29 cellular contexts compared by ENCODE assay signal in genomic region chr6:110575910-110576463, GRCh38.
"Had no signal": no experiment of that assay in that cellular context is flagged by ENCODE, and none has a peak within 500 bp of the region (broad histone marks: within the 10 kb centered on the region; RNA-seq: fewer than 3 reads in every experiment).

No MANE protein-coding gene starts in this region.

- H3K4me1 ChIP-seq: pancreas, prostate gland, stomach, thyroid gland, upper lobe of right lung had no signal

- H3K4me2 ChIP-seq: smooth muscle cell had no signal

- H3K4me3 ChIP-seq: coronary artery, dorsolateral prefrontal cortex, pancreas, prostate gland, smooth muscle cell, stomach, thyroid gland, upper lobe of right lung had no signal

- FAIRE-seq: keratinocyte, pancreas had no signal

- H3K27me3 ChIP-seq: dorsolateral prefrontal cortex, neutrophil, pancreas, stomach, thyroid gland, upper lobe of right lung had no signal

- H3K36me3 ChIP-seq: neutrophil, pancreas, prostate gland, stomach, thyroid gland, upper lobe of right lung had no signal

- H3K27ac ChIP-seq: coronary artery, dorsolateral prefrontal cortex, neutrophil, pancreas, prostate gland, stomach, thyroid gland, upper lobe of right lung had no signal

- H3K9me3 ChIP-seq: neutrophil, pancreas, prostate gland, stomach, thyroid gland, upper lobe of right lung had no signal

- ATAC-seq: activated CD8-positive, alpha-beta memory T cell treated with anti-CD3 and anti-CD28 coated beads, Interleukin-2, amount 10 ng/mL, durations not matched to agents 7 days and 5 days; activated CD8-positive, alpha-beta T cell treated with anti-CD3 and anti-CD28 coated beads, Interleukin-2, amount 10 ng/mL, durations not matched to agents 7 days and 5 days; left cardiac atrium; naive thymus-derived CD4-positive, alpha-beta T cell; pancreas; stimulated activated naive B cell treated with anti-CD40 and anti-IgM and Interleukin-4, amounts not matched to agents 10 μg/mL and 1 μg/mL and 100 μg/mL, for 72 hours; upper lobe of right lung had no signal

- DNase-seq: activated B cell treated with CpG ODN at 0.5 μM for 24 hours; activated CD8-positive, alpha-beta memory T cell treated with anti-CD3 and anti-CD28 coated beads, Interleukin-2, amount 10 ng/mL, durations not matched to agents 7 days and 5 days; activated CD8-positive, alpha-beta T cell treated with anti-CD3 and anti-CD28 coated beads, Interleukin-2, amount 10 ng/mL, durations not matched to agents 7 days and 5 days; activated naive CD4-positive, alpha-beta T cell; activated T-cell treated with anti-CD3 and anti-CD28 coated beads, Interleukin-2, amount 50 U/mL, for 48 hours; anterior cingulate cortex; cerebellar nuclear complex; dorsolateral prefrontal cortex; effector memory CD4-positive, alpha-beta T cell; erythroblast; foreskin fibroblast; head of caudate nucleus; hippocampal formation; left cardiac atrium; naive thymus-derived CD4-positive, alpha-beta T cell; pancreas; retina; stimulated activated CD4-positive, alpha-beta T cell treated with anti-CD3 and anti-CD28 coated beads, Interleukin-15, amount 100 ng/mL, for 24 hours; stimulated activated CD4-positive, alpha-beta T cell treated with anti-CD3 and anti-CD28 coated beads, Interleukin-2, amount 100 ng/mL, for 24 hours; stimulated activated naive B cell treated with anti-CD40 and anti-IgM and Interleukin-4, amounts not matched to agents 10 μg/mL and 1 μg/mL and 100 μg/mL, for 72 hours; stomach; T-helper 1 cell; thyroid gland; upper lobe of right lung had no signal
